In the genomic region with DNA sequence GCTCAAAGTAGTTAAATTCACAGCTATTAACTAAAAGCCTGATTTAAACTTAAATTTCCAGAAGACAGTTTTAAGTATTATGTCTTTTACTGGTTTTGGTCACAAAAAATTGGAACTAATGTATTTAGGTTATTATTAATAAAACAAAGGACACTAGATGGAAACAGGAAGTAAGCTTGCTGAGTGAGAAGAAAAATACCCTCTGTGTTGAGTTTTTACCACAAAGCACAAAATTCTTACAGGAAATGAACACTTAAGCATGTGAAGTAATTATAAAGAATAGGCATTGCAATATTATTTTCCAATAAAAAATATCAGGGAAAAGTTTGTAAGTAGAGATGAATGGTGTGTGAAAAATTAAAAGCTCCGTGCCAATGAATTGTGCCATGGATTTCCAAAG, we compare ENCODE assay signal across 13 cellular contexts. TPM values are rescaled to one million over a fixed set of nuclear protein-coding genes. Genes with fewer than 3 reads are reported as not detected.
A peak's percentile ranks its signal among the peaks of the same experiment; 100 is the strongest.
DNase-seq lines count a peak whose midpoint lies in the region; ATAC-seq and TF ChIP-seq lines count a peak whose summit lies in the region.
"Had no signal": no experiment of that assay in that cellular context is flagged by ENCODE, and none has a peak within 500 bp of the region (broad histone marks: within the 10 kb centered on the region; RNA-seq: fewer than 3 reads in every experiment).

No MANE protein-coding gene starts in this region.

- H3K4me3 Mint-ChIP-seq in CD14-positive monocyte: no peak overlapping the region
- H3K4me3 Mint-ChIP-seq: activated naive CD4-positive, alpha-beta T cell treated with anti-CD3 and anti-CD28 coated beads, Interleukin-2, amount 50 U/mL, for 24 hours; GM23338 had no signal

- H3F3A ChIP-seq in OCI-LY1 (ENCODE audit: insufficient read depth, low read length): no peaks in the 10 kb centered on the region

- no peaks in the 10 kb centered on the region for H3K36me3 ChIP-seq in OCI-LY1 (ENCODE audit: insufficient read depth, low read length)
- H3K36me3 ChIP-seq: Peyer's patch had no signal

- H3K27ac ChIP-seq in OCI-LY1 (ENCODE audit: low read depth, low read length, poor library complexity, severe bottlenecking): peak overlapping the region; percentile 60
- H3K27ac ChIP-seq in substantia nigra (ENCODE audit: low read depth, low read length, poor library complexity, severe bottlenecking): no peak overlapping the region

- peaks cover 37% of the 10 kb centered on the region for H3K4me1 ChIP-seq in OCI-LY1 (ENCODE audit: insufficient read depth, low read length, severe bottlenecking)

- H3K79me2 ChIP-seq in OCI-LY1 (ENCODE audit: insufficient read depth, low read length): peaks cover 33% of the 10 kb centered on the region

- peak overlapping the region; percentile 22; the same call in 1 of the 2 replicates for H3K4me2 ChIP-seq in OCI-LY1 (ENCODE audit: low read length)
- H3K4me2 ChIP-seq: GM23338 had no signal

- no peaks in the 10 kb centered on the region for H3K27me3 ChIP-seq in OCI-LY1 (ENCODE audit: insufficient read depth, low read length)
- H3K27me3 ChIP-seq: Peyer's patch had no signal

- TF ChIP-seq CTCF in CD14-positive monocyte (IDR thresholded peaks at IDR 0.05) (no peak), GM20000 (IDR thresholded peaks at IDR 0.05; ENCODE audit: extremely low read depth, missing control alignments) (no peak), OCI-LY1 (IDR thresholded peaks at IDR 0.05; ENCODE audit: low read length) (no peak)

- H3K9me3 ChIP-seq in OCI-LY1 (ENCODE audit: low read length): no peaks in the 10 kb centered on the region
- H3K9me3 ChIP-seq: Peyer's patch had no signal

- intact Hi-C loops in CD14-positive monocyte (cut with micrococcal nuclease): no loop called here

- H3K27me3 Mint-ChIP-seq in CD14-positive monocyte (ENCODE audit: low read depth in 3 of 3): peaks cover 0 to 2% (median 0%) of the 10 kb centered on the region in 3 donors
- H3K27me3 Mint-ChIP-seq: activated naive CD4-positive, alpha-beta T cell treated with anti-CD3 and anti-CD28 coated beads, Interleukin-2, amount 50 U/mL, for 24 hours had no signal

- H3K9ac ChIP-seq in OCI-LY1 (ENCODE audit: low read length): no peak overlapping the region

- no peak overlapping the region for H3K4me3 ChIP-seq in OCI-LY1 (ENCODE audit: low read depth, low read length, poor library complexity, severe bottlenecking)
- H3K4me3 ChIP-seq: GM23338, Peyer's patch had no signal

- no peaks in the 10 kb centered on the region for H3K9me2 ChIP-seq in OCI-LY1 (ENCODE audit: low read depth, low read length)

- H3K9me3 Mint-ChIP-seq in CD14-positive monocyte: no peaks in the 10 kb centered on the region
- H3K9me3 Mint-ChIP-seq: activated naive CD4-positive, alpha-beta T cell treated with anti-CD3 and anti-CD28 coated beads, Interleukin-2, amount 50 U/mL, for 24 hours; GM23338 had no signal

- H3K27ac Mint-ChIP-seq in CD14-positive monocyte: peak overlapping the region in 4 of 7 donors; percentile 60 to 81 (median 77)

- no peaks in the 10 kb centered on the region for H4K20me1 ChIP-seq in OCI-LY1 (ENCODE audit: insufficient read depth, low read length)

- ATAC-seq in GM18861 (IDR thresholded peaks at IDR 0.05; ENCODE audit: unreplicated experiment): no peak
- ATAC-seq: GM23338 had no signal

- DNase-seq in CD14-positive monocyte (ENCODE audit: low spot score): no peak
- peak; percentile 19 for DNase-seq in GM20000 (ENCODE audit: low spot score)
- DNase-seq in foreskin melanocyte: peak; percentile 59
- no peak for DNase-seq in substantia nigra (lab: John Stamatoyannopoulos, UW)
- no peak for DNase-seq in NCI-H526 treated with DMSO at 0.1 percent for 48 hours (lab: John Stamatoyannopoulos, UW)
- DNase-seq in germinal center (ENCODE audit: low spot score): no peak
- DNase-seq: NCI-H1092 treated with DMSO at 0.1 percent for 48 hours, Peyer's patch, retina had no signal

- H3K36me3 Mint-ChIP-seq in CD14-positive monocyte: peaks cover 5 to 8% of the 10 kb centered on the region in 2 donors

- peaks cover 62% of the 10 kb centered on the region for H3K4me1 Mint-ChIP-seq in CD14-positive monocyte

- no peak overlapping the region for H2AFZ ChIP-seq in OCI-LY1 (ENCODE audit: low read length)
- H2AFZ ChIP-seq: GM23338 had no signal

RNA-seq across cellular contexts. Expression of gene PIK3C2A, which starts 46.3 kb away (rescaled TPM):
- 1 to 10 TPM; 5.3 to 6.0 TPM for polyA plus RNA-seq in CD14-positive monocyte

Comparison
In these comparisons a context has a peak if more than half of its experiments do, and no peak if none do; other contexts are left out.
1. DNase-seq: peak in GM20000 (single experiment) and foreskin melanocyte (single experiment); none in CD14-positive monocyte (single experiment), substantia nigra (0 of 49), NCI-H526 treated with DMSO at 0.1 percent for 48 hours (single experiment) and germinal center (single experiment).